Comparison of ENCODE assay signal across 13 cellular contexts in genomic region chr2:134275058-134275862, GRCh38. TPM values are rescaled to one million over a fixed set of nuclear protein-coding genes. Genes with fewer than 3 reads are reported as not detected.
DNase-seq lines count a peak whose midpoint lies in the region; ATAC-seq and TF ChIP-seq lines count a peak whose summit lies in the region.
"Had no signal": no experiment of that assay in that cellular context is flagged by ENCODE, and none has a peak within 500 bp of the region (broad histone marks: within the 10 kb centered on the region; RNA-seq: fewer than 3 reads in every experiment).

No MANE protein-coding gene starts in this region.

- WGBS in lower leg skin, 2 donors, result 84 to 88% methylated on average over 7 of the region's 7 CpGs
- WGBS in mesendoderm (ENCODE audit: extremely low coverage, insufficient coverage, low lambda C conversion rate), result no CpG with 5 or more reads among the region's 7 CpGs

- peaks cover 1% of the 10 kb centered on the region for H3K79me1 ChIP-seq in mesendoderm (ENCODE audit: low read length)

- H3K4me3 ChIP-seq in lower leg skin (ENCODE audit: low read depth, poor library complexity, severe bottlenecking) (no peak overlapping the region), mesendoderm (ENCODE audit: low read length) (no peak overlapping the region)
- H3K4me3 ChIP-seq: SK-N-MC had no signal

- ATAC-seq in stimulated activated naive CD8-positive, alpha-beta T cell treated with anti-CD3 and anti-CD28 coated beads, Interleukin-15, Interleukin-2, amounts not matched to agents 100 U/mL and 50 U/mL, for 24 hours, result no peak
- ATAC-seq in HG02759 (IDR thresholded peaks at IDR 0.05; ENCODE audit: unreplicated experiment) (peak; percentile 81), HG03575 (IDR thresholded peaks at IDR 0.05; ENCODE audit: extremely low read depth, insufficient number of reproducible peaks, low FRiP score, unreplicated experiment) (peak; percentile 69)
- ATAC-seq in stimulated activated naive B cell treated with anti-CD40 and anti-IgM and Interleukin-4, amounts not matched to agents 10 μg/mL and 1 μg/mL and 100 μg/mL, for 72 hours (replicated peaks), result peak; percentile 86 to 91
- ATAC-seq: left colon had no signal

- H4K5ac ChIP-seq in mesendoderm (ENCODE audit: low read length), result no peak overlapping the region

- peaks cover 82% of the 10 kb centered on the region for H3K4me1 Mint-ChIP-seq in stimulated activated naive CD8-positive, alpha-beta T cell treated with anti-CD3 and anti-CD28 coated beads, Interleukin-15, Interleukin-2, amounts not matched to agents 100 ng/mL and 50 ng/mL, for 24 hours (ENCODE audit: low read depth)
- H3K4me1 Mint-ChIP-seq in stimulated activated naive B cell treated with anti-CD40 and anti-IgM and Interleukin-4, amounts not matched to agents 10 μg/mL and 1 μg/mL and 100 μg/mL, for 72 hours, result peaks cover 68 to 97% of the 10 kb centered on the region in 2 donors

- no peak overlapping the region for H2BK120ac ChIP-seq in mesendoderm (ENCODE audit: low read depth, low read length)

- TF ChIP-seq POLR2A in lower leg skin (IDR thresholded peaks at IDR 0.05), result no peak

- H3K27me3 ChIP-seq in mesendoderm (ENCODE audit: insufficient read depth, low read length, poor library complexity), result no peaks in the 10 kb centered on the region

- H3K4me1 ChIP-seq in mesendoderm (ENCODE audit: control insufficient read depth, low read depth, low read length), result no peaks in the 10 kb centered on the region

- no peak overlapping the region for H3K18ac ChIP-seq in mesendoderm (ENCODE audit: low read length)

- no peaks in the 10 kb centered on the region for H3K36me3 ChIP-seq in mesendoderm (ENCODE audit: control insufficient read depth, insufficient read depth, low read length)

- no peak for DNase-seq in stimulated activated naive CD8-positive, alpha-beta T cell treated with anti-CD3 and anti-CD28 coated beads, Interleukin-15, Interleukin-2, amounts not matched to agents 100 U/mL and 50 U/mL, for 24 hours
- peak; percentile 78 for DNase-seq in stimulated activated naive B cell treated with anti-CD40 and anti-IgM and Interleukin-4, amounts not matched to agents 10 μg/mL and 1 μg/mL and 100 μg/mL, for 72 hours
- DNase-seq in lower leg skin (ENCODE audit: low spot score in 2 of 2) (no peak), SHP77 (lab: John Stamatoyannopoulos, UW) (no peak), mesendoderm (no peak)
- DNase-seq: activated effector memory CD4-positive, alpha-beta T cell treated with anti-CD3 and anti-CD28 coated beads, Interleukin-2, amount 50 U/mL, for 16 hours; left colon; NCI-H1930 had no signal

- H2AK5ac ChIP-seq in mesendoderm (ENCODE audit: low read length), result no peak overlapping the region

- no peak overlapping the region for H3K27ac ChIP-seq in mesendoderm (ENCODE audit: low read depth, low read length)
- H3K27ac ChIP-seq: epithelial cell of prostate, SK-N-MC had no signal

- intact Hi-C loops in lower leg skin (cut with DNase I; ENCODE audit: low total_unique reads), result no loop called here

- no peak overlapping the region for H2BK5ac ChIP-seq in mesendoderm (ENCODE audit: low read length)

- peaks cover 3% of the 10 kb centered on the region for H3K9me3 Mint-ChIP-seq in stimulated activated naive CD8-positive, alpha-beta T cell treated with anti-CD3 and anti-CD28 coated beads, Interleukin-15, Interleukin-2, amounts not matched to agents 100 ng/mL and 50 ng/mL, for 24 hours
- H3K9me3 Mint-ChIP-seq in stimulated activated naive B cell treated with anti-CD40 and anti-IgM and Interleukin-4, amounts not matched to agents 10 μg/mL and 1 μg/mL and 100 μg/mL, for 72 hours, result peaks cover 10 to 13% of the 10 kb centered on the region in 2 donors

- H3K27ac Mint-ChIP-seq in stimulated activated naive CD8-positive, alpha-beta T cell treated with anti-CD3 and anti-CD28 coated beads, Interleukin-15, Interleukin-2, amounts not matched to agents 100 ng/mL and 50 ng/mL, for 24 hours, result peak overlapping the region; percentile 69
- H3K27ac Mint-ChIP-seq in stimulated activated naive B cell treated with anti-CD40 and anti-IgM and Interleukin-4, amounts not matched to agents 10 μg/mL and 1 μg/mL and 100 μg/mL, for 72 hours, result peak overlapping the region; percentile 94

- H3K79me2 ChIP-seq in mesendoderm (ENCODE audit: control insufficient read depth, insufficient read depth, low read length), result no peaks in the 10 kb centered on the region

- H3K9ac ChIP-seq in mesendoderm (ENCODE audit: low read length), result no peak overlapping the region

- TF ChIP-seq CTCF in lower leg skin (IDR thresholded peaks at IDR 0.05), result no peak

- H4K8ac ChIP-seq in mesendoderm (ENCODE audit: low read depth, low read length), result no peak overlapping the region

- H3K4ac ChIP-seq in mesendoderm (ENCODE audit: low read depth, low read length), result no peak overlapping the region

- H3K36me3 Mint-ChIP-seq in stimulated activated naive CD8-positive, alpha-beta T cell treated with anti-CD3 and anti-CD28 coated beads, Interleukin-15, Interleukin-2, amounts not matched to agents 100 ng/mL and 50 ng/mL, for 24 hours (ENCODE audit: low read depth), result peaks cover 61% of the 10 kb centered on the region
- peaks cover 46 to 71% of the 10 kb centered on the region in 2 donors for H3K36me3 Mint-ChIP-seq in stimulated activated naive B cell treated with anti-CD40 and anti-IgM and Interleukin-4, amounts not matched to agents 10 μg/mL and 1 μg/mL and 100 μg/mL, for 72 hours

- H3K4me3 Mint-ChIP-seq in stimulated activated naive CD8-positive, alpha-beta T cell treated with anti-CD3 and anti-CD28 coated beads, Interleukin-15, Interleukin-2, amounts not matched to agents 100 ng/mL and 50 ng/mL, for 24 hours, result peak overlapping the region; percentile 45
- H3K4me3 Mint-ChIP-seq in stimulated activated naive B cell treated with anti-CD40 and anti-IgM and Interleukin-4, amounts not matched to agents 10 μg/mL and 1 μg/mL and 100 μg/mL, for 72 hours, result peak overlapping the region; percentile 76 to 80

- H3K4me2 ChIP-seq in mesendoderm (ENCODE audit: low read length), result no peak overlapping the region

- no peak overlapping the region for H3K56ac ChIP-seq in mesendoderm (ENCODE audit: low read length)

- no peak overlapping the region for H3K23ac ChIP-seq in mesendoderm (ENCODE audit: low read length)

- no peaks in the 10 kb centered on the region for H3K27me3 Mint-ChIP-seq in stimulated activated naive CD8-positive, alpha-beta T cell treated with anti-CD3 and anti-CD28 coated beads, Interleukin-15, Interleukin-2, amounts not matched to agents 100 ng/mL and 50 ng/mL, for 24 hours
- H3K27me3 Mint-ChIP-seq in stimulated activated naive B cell treated with anti-CD40 and anti-IgM and Interleukin-4, amounts not matched to agents 10 μg/mL and 1 μg/mL and 100 μg/mL, for 72 hours, result no peaks in the 10 kb centered on the region

- H2BK15ac ChIP-seq in mesendoderm (replicated peaks; ENCODE audit: low read depth), result no peak overlapping the region

RNA-seq across cellular contexts. Expression of gene MGAT5, which starts 21.4 kb away (rescaled TPM):
- 10 to 100 TPM; 16.3 to 37.8 (median 32.5) TPM for total RNA-seq in lower leg skin
- 18.2 TPM for polyA plus RNA-seq in mesendoderm (2013, experiment 1 of 2)
- polyA plus RNA-seq in mesendoderm (2013, experiment 2 of 2), result 17.0 TPM
